ENCODE assay signal across 17 cellular contexts in the genomic region with DNA sequence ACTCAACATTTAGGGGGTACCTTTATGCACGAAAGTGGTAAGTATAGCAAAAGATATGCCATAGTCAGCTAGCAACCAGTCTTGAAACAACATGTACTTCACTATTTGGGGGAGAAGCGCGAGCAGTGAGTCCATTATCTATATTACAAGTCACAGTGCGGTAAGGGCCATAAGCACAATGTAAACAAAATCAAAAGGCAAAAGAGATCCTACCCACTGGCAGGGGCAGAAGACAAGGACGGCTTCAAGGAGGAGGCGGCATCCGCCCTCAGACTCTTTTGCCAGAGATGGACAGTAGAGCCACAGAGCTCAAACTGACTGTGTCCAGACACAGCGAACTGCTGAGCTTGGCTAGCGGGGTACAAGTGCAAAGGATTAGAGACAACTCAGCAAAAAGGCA. TPM values are rescaled to one million over a fixed set of nuclear protein-coding genes. Genes with fewer than 3 reads are reported as not detected.
A peak's percentile ranks its signal among the peaks of the same experiment; 100 is the strongest.
DNase-seq lines count a peak whose midpoint lies in the region; ATAC-seq and TF ChIP-seq lines count a peak whose summit lies in the region.
"Had no signal": no experiment of that assay in that cellular context is flagged by ENCODE, and none has a peak within 500 bp of the region (broad histone marks: within the 10 kb centered on the region; RNA-seq: fewer than 3 reads in every experiment).

No MANE protein-coding gene starts in this region.

- ATAC-seq in right lobe of liver (no peak), WTC11 (no peak), GM21619 (IDR thresholded peaks at IDR 0.05; ENCODE audit: unreplicated experiment) (no peak)
- ATAC-seq: GM23338, HCT116, HepG2 had no signal

- H3K27ac ChIP-seq in liver (ENCODE audit: low read depth in 1 of 2, low read length in 2 of 2), result no peak overlapping the region
- H3K27ac ChIP-seq in right lobe of liver, result no peak overlapping the region
- no peak overlapping the region for H3K27ac ChIP-seq in osteoblast (ENCODE audit: low read depth, low read length)
- H3K27ac ChIP-seq in uterus, result no peak overlapping the region
- H3K27ac ChIP-seq: BLaER1 treated with 17β-estradiol and CSF1 and Interleukin-3, amounts not matched to agents 10 nM and 100 nM had no signal

- peaks cover 53% of the 10 kb centered on the region for H3K79me2 ChIP-seq in osteoblast (ENCODE audit: insufficient read depth, low read length)

- CTCF ChIA-PET in WTC11 (lab: Charles Lee), result interaction anchor here (0.6 to 1.6 kb wide), 4 partner anchors 10 to 192 kb away, joined by 3 to 6 read pairs (median 3); a partner anchor contains a TSS

- H3K4me1 Mint-ChIP-seq in WTC11, result peaks cover 11% of the 10 kb centered on the region
- H3K4me1 Mint-ChIP-seq: B cell had no signal

- H3K36me3 ChIP-seq in liver (ENCODE audit: control insufficient read depth in 4 of 4, insufficient read depth in 3 of 4, low read depth in 1 of 4, low read length in 3 of 4), result peaks cover 7 to 65% (median 48%) of the 10 kb centered on the region in 4 donors
- H3K36me3 ChIP-seq in right lobe of liver, result peaks cover 0 to 19% (median 3%) of the 10 kb centered on the region in 4 donors
- H3K36me3 ChIP-seq in osteoblast (ENCODE audit: insufficient read depth, low read length), result peaks cover 23% of the 10 kb centered on the region
- no peaks in the 10 kb centered on the region for H3K36me3 ChIP-seq in uterus

- POLR2A ChIA-PET in WTC11 (lab: Charles Lee), result no interaction called here

- TF ChIP-seq CTCF in liver (IDR thresholded peaks at IDR 0.05; ENCODE audit: low read depth, low read length, missing input control) (no peak), right lobe of liver (IDR thresholded peaks at IDR 0.05) (no peak), WTC11 (IDR thresholded peaks at IDR 0.05) (no peak), osteoblast (IDR thresholded peaks at IDR 0.05; ENCODE audit: extremely low read depth, low read depth, low read length) (no peak), uterus (IDR thresholded peaks at IDR 0.05) (no peak)

- no peak for TF ChIP-seq POLR2A in right lobe of liver (IDR thresholded peaks at IDR 0.05)
- TF ChIP-seq POLR2A in uterus (IDR thresholded peaks at IDR 0.05), result no peak

- H3K9me3 Mint-ChIP-seq in WTC11, result no peaks in the 10 kb centered on the region
- H3K9me3 Mint-ChIP-seq: GM23338 had no signal

- DNase-seq in right lobe of liver (no peak), WTC11 (ENCODE audit: low spot score) (no peak), osteoblast (ENCODE audit: insufficient read length, low spot score, missing footprints) (peak; percentile 82), iPS-NIHi11 (ENCODE audit: low spot score) (no peak), uterus (no peak)
- DNase-seq: Caco-2; CD8-positive, alpha-beta memory T cell; H7; HFFc6 had no signal

- H4K20me1 ChIP-seq in osteoblast (ENCODE audit: insufficient read depth, low read length), result peaks cover 16% of the 10 kb centered on the region

- intact Hi-C loops in right lobe of liver (cut with DNase I) (no loop called here), uterus (cut with DNase I; ENCODE audit: low total_unique reads) (no loop called here)

- no peak overlapping the region for H2AFZ ChIP-seq in osteoblast (ENCODE audit: low read length)
- H2AFZ ChIP-seq: GM23338 had no signal

- no peak for TF ChIP-seq RAD21 in liver (IDR thresholded peaks at IDR 0.05)

- 99% methylated on average over 9 of the region's 9 CpGs for WGBS in liver
- WGBS in right lobe of liver (ENCODE audit: insufficient coverage, low coverage, low lambda C conversion rate, missing lambda C conversion rate), result 97% methylated on average over 6 of the region's 9 CpGs

- H3K27me3 ChIP-seq in liver (ENCODE audit: control insufficient read depth in 4 of 4, insufficient read depth in 4 of 4, low read length in 3 of 4) (no peaks in the 10 kb centered on the region), right lobe of liver (no peaks in the 10 kb centered on the region), osteoblast (ENCODE audit: insufficient read depth, low read length) (no peaks in the 10 kb centered on the region), uterus (no peaks in the 10 kb centered on the region)
- H3K27me3 ChIP-seq: BLaER1 treated with 17β-estradiol and CSF1 and Interleukin-3, amounts not matched to agents 10 nM and 100 nM had no signal

- no peak overlapping the region for H3K4me3 Mint-ChIP-seq in WTC11
- H3K4me3 Mint-ChIP-seq: B cell; CD8-positive, alpha-beta memory T cell; GM23338; HFFc6; IgD-negative memory B cell had no signal

- H3K4me3 ChIP-seq in liver (ENCODE audit: low read depth in 1 of 3, low read length in 3 of 3) (peak overlapping the region in 2 of 3 donors; percentile 40 to 67), right lobe of liver (no peak overlapping the region), osteoblast (ENCODE audit: insufficient read depth, low read length) (no peak overlapping the region), uterus (no peak overlapping the region)
- H3K4me3 ChIP-seq: BLaER1 treated with 17β-estradiol and CSF1 and Interleukin-3, amounts not matched to agents 10 nM and 100 nM; GM23338 had no signal

- H3K4me1 ChIP-seq in liver (ENCODE audit: control insufficient read depth in 4 of 4, insufficient read depth in 4 of 4, low read length in 3 of 4) (no peaks in the 10 kb centered on the region), right lobe of liver (no peaks in the 10 kb centered on the region), osteoblast (ENCODE audit: insufficient read depth, low read length) (peaks cover 3% of the 10 kb centered on the region), uterus (no peaks in the 10 kb centered on the region)

- H3K4me2 ChIP-seq in osteoblast (ENCODE audit: insufficient read depth, low read length), result no peak overlapping the region
- H3K4me2 ChIP-seq: BLaER1 treated with 17β-estradiol and CSF1 and Interleukin-3, amounts not matched to agents 10 nM and 100 nM; GM23338 had no signal

- peak overlapping the region; percentile 7 for H3K27ac Mint-ChIP-seq in WTC11
- H3K27ac Mint-ChIP-seq: B cell, GM23338, HFFc6, IgD-negative memory B cell had no signal

- no peak overlapping the region for H3K9ac ChIP-seq in liver (ENCODE audit: low read depth in 1 of 2, low read length in 2 of 2)
- H3K9ac ChIP-seq: BLaER1 treated with 17β-estradiol and CSF1 and Interleukin-3, amounts not matched to agents 10 nM and 100 nM had no signal

- H3K36me3 Mint-ChIP-seq in WTC11, result peaks cover 45% of the 10 kb centered on the region

- no peaks in the 10 kb centered on the region for H3K27me3 Mint-ChIP-seq in WTC11 (ENCODE audit: low read depth)
- H3K27me3 Mint-ChIP-seq: B cell; CD8-positive, alpha-beta memory T cell; IgD-negative memory B cell had no signal

- H3K9me3 ChIP-seq in liver (ENCODE audit: control insufficient read depth in 4 of 4, low read length in 3 of 4), result peaks cover 7 to 33% (median 28%) of the 10 kb centered on the region in 4 donors
- H3K9me3 ChIP-seq in right lobe of liver, result no peaks in the 10 kb centered on the region
- no peaks in the 10 kb centered on the region for H3K9me3 ChIP-seq in osteoblast (ENCODE audit: low read depth, low read length)
- H3K9me3 ChIP-seq in uterus, result no peaks in the 10 kb centered on the region
- H3K9me3 ChIP-seq: Caco-2 had no signal

TF ChIP-seq in WTC11, 78 proteins besides CTCF, POLR2A, EP300 and RAD21 (continues in another document):
- TF ChIP-seq ZNF219 (CRISPR knock-in tag; IDR thresholded peaks at IDR 0.05; ENCODE audit: borderline replicate concordance), result no peak
- no peak for TF ChIP-seq MYBL2 (CRISPR knock-in tag; IDR thresholded peaks at IDR 0.05)
- no peak for TF ChIP-seq EMX1 (CRISPR knock-in tag; IDR thresholded peaks at IDR 0.05)
- no peak for TF ChIP-seq ZNF416 (CRISPR knock-in tag; IDR thresholded peaks at IDR 0.05)
- TF ChIP-seq ZNF671 (CRISPR knock-in tag; IDR thresholded peaks at IDR 0.05), result no peak
- no peak for TF ChIP-seq ZNF232 (CRISPR knock-in tag; IDR thresholded peaks at IDR 0.05)
- TF ChIP-seq, protein P1, sequence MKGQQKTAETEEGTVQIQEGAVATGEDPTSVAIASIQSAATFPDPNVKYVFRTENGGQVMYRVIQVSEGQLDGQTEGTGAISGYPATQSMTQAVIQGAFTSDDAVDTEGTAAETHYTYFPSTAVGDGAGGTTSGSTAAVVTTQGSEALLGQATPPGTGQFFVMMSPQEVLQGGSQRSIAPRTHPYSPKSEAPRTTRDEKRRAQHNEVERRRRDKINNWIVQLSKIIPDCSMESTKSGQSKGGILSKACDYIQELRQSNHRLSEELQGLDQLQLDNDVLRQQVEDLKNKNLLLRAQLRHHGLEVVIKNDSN (CRISPR knock-in tag; IDR thresholded peaks at IDR 0.05), result no peak
- TF ChIP-seq ZNF138 (CRISPR knock-in tag; conservative IDR thresholded peaks at IDR 0.05), result no peak
- TF ChIP-seq NR3C1 (CRISPR knock-in tag; conservative IDR thresholded peaks at IDR 0.05; ENCODE audit: low read depth), result no peak
- TF ChIP-seq, protein P2, sequence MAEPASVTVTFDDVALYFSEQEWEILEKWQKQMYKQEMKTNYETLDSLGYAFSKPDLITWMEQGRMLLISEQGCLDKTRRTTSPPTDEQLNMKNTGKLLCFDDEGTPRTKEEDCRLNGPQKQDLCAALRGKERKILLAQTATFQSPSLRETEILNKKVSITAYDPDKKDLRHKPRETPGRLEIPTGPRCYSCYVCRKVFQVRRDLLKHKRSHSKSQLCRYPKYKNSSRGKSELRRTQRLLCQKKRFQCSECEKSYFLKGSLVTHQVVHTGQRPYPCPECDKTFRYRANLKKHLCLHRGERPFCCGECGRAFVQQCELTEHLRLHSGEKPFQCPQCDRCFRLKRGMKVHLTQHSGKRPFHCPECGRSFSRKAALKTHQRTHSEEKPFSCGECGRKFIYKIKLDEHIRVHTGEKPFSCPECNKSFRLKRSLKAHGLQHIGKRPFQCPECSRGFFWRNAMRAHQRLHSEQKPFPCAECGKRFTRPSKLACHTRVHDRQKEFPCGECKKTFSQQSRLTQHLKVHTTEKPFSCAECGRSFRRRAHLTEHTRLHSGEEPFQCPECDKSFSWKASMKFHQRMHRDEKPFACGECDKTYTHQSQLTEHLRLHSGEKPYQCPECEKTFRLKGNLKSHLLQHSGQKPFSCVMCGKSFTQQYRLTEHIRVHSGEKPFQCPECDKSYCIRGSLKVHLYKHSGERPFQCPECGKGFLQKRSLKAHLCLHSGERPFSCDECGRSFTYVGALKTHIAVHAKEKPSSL (CRISPR knock-in tag; conservative IDR thresholded peaks at IDR 0.05), result no peak
- no peak for TF ChIP-seq OVOL2 (CRISPR knock-in tag; IDR thresholded peaks at IDR 0.05; ENCODE audit: borderline replicate concordance)
- no peak for TF ChIP-seq CBFB (CRISPR knock-in tag; IDR thresholded peaks at IDR 0.05; ENCODE audit: low read depth)

RNA-seq across cellular contexts. Expression of a gene that starts 9.6 kb away (rescaled TPM):
- total RNA-seq in liver (10 to 100 TPM; 16.8 to 22.7 TPM), right lobe of liver (10 to 100 TPM; 14.4 to 18.6 (median 15.6) TPM), WTC11 (2021) (42.4 to 42.9 TPM (median 42.9 TPM) in 3 replicates), osteoblast (31.8 and 36.8 TPM in 2 replicates), uterus (10 to 100 TPM in 3 of 4 donors, 1 to 10 TPM in 1; 9.2 to 45.1 (median 33.3) TPM)
- 1 to 10 TPM; 3.8 to 8.7 TPM for polyA plus RNA-seq in liver

Comparison
In these comparisons a context has a peak if more than half of its experiments do, and no peak if none do; other contexts are left out.
1. H3K4me3 ChIP-seq: peak in liver (2 of 3); none in right lobe of liver (0 of 3), osteoblast (single experiment) and uterus (0 of 2).